14 cellular contexts compared by ENCODE assay signal in the genomic region with DNA sequence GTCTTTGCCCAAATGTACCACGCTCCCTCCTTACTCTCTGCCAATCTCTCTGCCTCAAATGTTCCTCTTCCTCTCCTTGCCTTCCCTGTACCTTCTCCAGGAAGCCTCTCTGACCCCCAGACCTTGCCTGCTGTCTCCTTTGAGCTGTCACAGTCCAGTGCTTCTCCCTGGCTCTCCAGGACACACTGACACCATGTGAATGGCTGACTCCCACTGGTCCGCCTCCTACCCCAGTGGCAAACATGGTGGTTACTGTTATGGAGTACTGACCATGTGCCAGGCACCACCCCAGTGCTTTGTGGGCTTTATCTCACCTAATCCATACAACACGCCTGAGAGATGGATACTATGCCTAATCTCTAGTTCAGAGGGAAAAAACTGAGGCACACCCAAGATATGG.
"Had no signal": no experiment of that assay in that cellular context is flagged by ENCODE, and none has a peak within 500 bp of the region (broad histone marks: within the 10 kb centered on the region; RNA-seq: fewer than 3 reads in every experiment).

No MANE protein-coding gene starts in this region.

- H3K27ac ChIP-seq: body of pancreas, gastrocnemius medialis, heart left ventricle, upper lobe of left lung, VCaP had no signal

- H3K4me3 ChIP-seq: body of pancreas, gastrocnemius medialis, heart left ventricle, upper lobe of left lung had no signal

- DNase-seq: activated CD4-positive, alpha-beta T cell treated with anti-CD3 and anti-CD28 coated beads, Interleukin-2, amount 50 U/mL, for 48 hours; caudate nucleus; gastrocnemius medialis; mesenchymal stem cell; naive thymus-derived CD4-positive, alpha-beta T cell; stimulated activated naive CD8-positive, alpha-beta T cell treated with anti-CD3 and anti-CD28 coated beads, Interleukin-15, Interleukin-2, amounts not matched to agents 100 U/mL and 50 U/mL, for 24 hours; SW 1271; T-helper 2 cell had no signal

- H3K4me3 Mint-ChIP-seq: naive thymus-derived CD4-positive, alpha-beta T cell had no signal

- H3K9me3 ChIP-seq: body of pancreas, gastrocnemius medialis, heart left ventricle, upper lobe of left lung had no signal

- FAIRE-seq: colon had no signal

- H3K36me3 ChIP-seq: gastrocnemius medialis, heart left ventricle, upper lobe of left lung had no signal

- H3K4me1 ChIP-seq: body of pancreas, gastrocnemius medialis, heart left ventricle, upper lobe of left lung had no signal

- H3K27ac Mint-ChIP-seq: naive thymus-derived CD4-positive, alpha-beta T cell had no signal

- H3K36me3 Mint-ChIP-seq: naive thymus-derived CD4-positive, alpha-beta T cell had no signal

- H3K4me1 Mint-ChIP-seq: naive thymus-derived CD4-positive, alpha-beta T cell had no signal

- ATAC-seq: esophagus mucosa; gastrocnemius medialis; naive thymus-derived CD4-positive, alpha-beta T cell; stimulated activated naive CD8-positive, alpha-beta T cell treated with anti-CD3 and anti-CD28 coated beads, Interleukin-15, Interleukin-2, amounts not matched to agents 100 U/mL and 50 U/mL, for 24 hours had no signal

- H3K27me3 ChIP-seq: body of pancreas, upper lobe of left lung had no signal
